8 cellular contexts compared by ENCODE assay signal in genomic region chr1:26787706-26788514, GRCh38. TPM values are rescaled to one million over a fixed set of nuclear protein-coding genes. Genes with fewer than 3 reads are reported as not detected.
DNase-seq lines count a peak whose midpoint lies in the region; ATAC-seq, FAIRE-seq and TF ChIP-seq lines count a peak whose summit lies in the region.

TSS of gene PIGV (plus strand) at chr1:26787950. CDS start at chr1:26790816, 2,866 bp downstream.

- H3K9ac ChIP-seq in keratinocyte (ENCODE audit: control insufficient read depth, extremely low read depth, insufficient read depth, low read length), result peak within 1 kb of the TSS; percentile 94

- FAIRE-seq in keratinocyte (lab: Jason Lieb, UNC), result no peak

- intact Hi-C loops in activated B cell treated with CpG ODN at 0.5 μM for 24 hours (cut with micrococcal nuclease), result loop anchor here (1.0 kb wide), 4 partner anchors 44 to 315 kb away; no protein-coding TSS in a partner anchor

- CTCF ChIA-PET in AG04450 (lab: Charles Lee), result interaction anchor here (0.8 to 8.4 kb wide), 28 partner anchors 8 to 288 kb away, joined by 3 to 424 read pairs (median 6); no protein-coding TSS in a partner anchor
- CTCF ChIA-PET in activated B cell treated with CpG ODN at 0.5 μM for 24 hours (lab: Charles Lee), result interaction anchor here (0.7 to 10.4 kb wide), 28 partner anchors 9 to 288 kb away, joined by 3 to 302 read pairs (median 6); partner anchors contain the start of genes ARID1A and GPN2

- POLR2A ChIA-PET in AG04450 (lab: Yijun Ruan, JAX) (interaction anchor here (0.7 to 3.2 kb wide), 9 partner anchors 9 to 188 kb away, joined by 3 to 17 read pairs (median 5); no protein-coding TSS in a partner anchor), activated B cell treated with CpG ODN at 0.5 μM for 24 hours (lab: Charles Lee) (interaction anchor here (0.6 to 8.7 kb wide), 32 partner anchors 11 to 316 kb away, joined by 3 to 308 read pairs (median 4); partner anchors contain the start of genes ARID1A, GPATCH3, GPN2 and HMGN2)

- H3K4me2 ChIP-seq in keratinocyte (ENCODE audit: control insufficient read depth, extremely low read depth, insufficient read depth, low read depth, low read length), result peak within 1 kb of the TSS; percentile 87

- no peak for DNase-seq in AG04450 (ENCODE audit: low read depth, low spot score)
- DNase-seq in NCI-H226, result peak; percentile 75
- peak; percentile 94 for DNase-seq in activated B cell treated with CpG ODN at 0.5 μM for 24 hours
- DNase-seq in cardiac fibroblast (ENCODE audit: low read depth in 2 of 2), result peak; percentile 86 to 88
- no peak for DNase-seq in keratinocyte (ENCODE audit: low read depth, low spot score)
- peak; percentile 82 to 86 for DNase-seq in stimulated activated CD4-positive, alpha-beta T cell treated with anti-CD3 and anti-CD28 coated beads, Interleukin-15, amount 100 ng/mL, for 1 hour (ENCODE audit: low read depth in 1 of 2, low spot score in 1 of 2)

- H3K27me3 Mint-ChIP-seq in activated B cell treated with CpG ODN at 0.5 μM for 24 hours, result no peaks in the 10 kb centered on the region

- H3K4me1 Mint-ChIP-seq in activated B cell treated with CpG ODN at 0.5 μM for 24 hours, result peaks cover 51% of the 10 kb centered on the region

- H3K27ac ChIP-seq in AG04450 (ENCODE audit: low read depth, low read length), result peak within 1 kb of the TSS; percentile 99
- peak within 1 kb of the TSS; percentile 95 for H3K27ac ChIP-seq in keratinocyte (ENCODE audit: control insufficient read depth, insufficient read depth, low read length)

- TF ChIP-seq CTCF in AG04450 (IDR thresholded peaks at IDR 0.05; ENCODE audit: low read depth, low read length), result 0 out of 2 replicates have a peak, but pooled peaks have one; percentile 7
- no peak for TF ChIP-seq CTCF in activated B cell treated with CpG ODN at 0.5 μM for 24 hours (IDR thresholded peaks at IDR 0.05)
- TF ChIP-seq CTCF in cardiac fibroblast (IDR thresholded peaks at IDR 0.05; ENCODE audit: low read depth, low read length), result no peak
- TF ChIP-seq CTCF in keratinocyte (optimal IDR thresholded peaks at IDR 0.05 in 1 of 3, IDR thresholded peaks at IDR 0.05 in 1 of 3, conservative IDR thresholded peaks at IDR 0.05 in 1 of 3; ENCODE audit: extremely low read depth in 1 of 3, insufficient read depth in 2 of 3, low read length in 3 of 3), result no peak

- peak within 1 kb of the TSS; percentile 100 for H3K27ac Mint-ChIP-seq in activated B cell treated with CpG ODN at 0.5 μM for 24 hours

- H3K27me3 ChIP-seq in AG04450 (ENCODE audit: control insufficient read depth, insufficient read depth, low read length) (no peaks in the 10 kb centered on the region), keratinocyte (ENCODE audit: control insufficient read depth, extremely low read depth, insufficient read depth, low read length) (no peaks in the 10 kb centered on the region)

- peaks cover 28% of the 10 kb centered on the region for H3K4me1 ChIP-seq in keratinocyte (ENCODE audit: control insufficient read depth, extremely low read depth, insufficient read depth, low read length)

- peaks cover 34% of the 10 kb centered on the region for H3K36me3 Mint-ChIP-seq in activated B cell treated with CpG ODN at 0.5 μM for 24 hours (ENCODE audit: low read depth)

- H2AFZ ChIP-seq in keratinocyte (ENCODE audit: control insufficient read depth, low read length), result peak within 1 kb of the TSS; percentile 78

- H3K9me3 ChIP-seq in AG04450 (ENCODE audit: control insufficient read depth, insufficient read depth, low read length), result no peaks in the 10 kb centered on the region
- H3K9me3 ChIP-seq in keratinocyte (ENCODE audit: control insufficient read depth, low read depth, low read length), result no peaks in the 10 kb centered on the region

- peaks cover 4 to 7% of the 10 kb centered on the region in 2 experiments for H3K36me3 ChIP-seq in keratinocyte (ENCODE audit: control insufficient read depth in 2 of 2, extremely low read depth in 1 of 2, insufficient read depth in 2 of 2, low read length in 2 of 2)

- H3K4me3 ChIP-seq in AG04450 (ENCODE audit: low read depth, low read length) (peak within 1 kb of the TSS; percentile 82), cardiac fibroblast (replicated peaks in 1 of 2; ENCODE audit: low read depth in 2 of 2, low read length in 2 of 2) (peak within 1 kb of the TSS; percentile 68 to 70), keratinocyte (ENCODE audit: control insufficient read depth in 2 of 3, extremely low read depth in 1 of 3, insufficient read depth in 2 of 3, low read depth in 1 of 3, low read length in 3 of 3) (peak within 1 kb of the TSS; percentile 67 to 85 (median 81))

- H4K20me1 ChIP-seq in keratinocyte (ENCODE audit: control insufficient read depth, extremely low read depth, insufficient read depth, low read length), result no peaks in the 10 kb centered on the region

- ATAC-seq in GM18873 (IDR thresholded peaks at IDR 0.05; ENCODE audit: low FRiP score, unreplicated experiment) (peak; percentile 58), HG03135 (IDR thresholded peaks at IDR 0.05; ENCODE audit: unreplicated experiment) (peak; percentile 66), activated B cell treated with CpG ODN at 0.5 μM for 24 hours (ENCODE audit: low read depth) (peak; percentile 70)

- dilution Hi-C loops in keratinocyte (cut with MboI; ENCODE audit: extremely low pct_ligation_motif_present, low sequenced_read_pairs), result no loop called here

- peak within 1 kb of the TSS; percentile 98 for H3K4me3 Mint-ChIP-seq in activated B cell treated with CpG ODN at 0.5 μM for 24 hours

- H3K9me1 ChIP-seq in keratinocyte (ENCODE audit: control insufficient read depth, extremely low read depth, insufficient read depth, low read length), result no peaks in the 10 kb centered on the region

- H3K9me3 Mint-ChIP-seq in activated B cell treated with CpG ODN at 0.5 μM for 24 hours, result no peaks in the 10 kb centered on the region

- peaks cover 1% of the 10 kb centered on the region for H3K79me2 ChIP-seq in keratinocyte (ENCODE audit: control insufficient read depth, insufficient read depth, low read length)

RNA-seq across cellular contexts. Expression of gene PIGV, which starts in this region (rescaled TPM):
- polyA plus RNA-seq in AG04450 (2011; rRNA removed) (16.1 and 17.8 TPM in 2 replicates), keratinocyte (14.2 to 21.1 TPM (median 15.9 TPM) in 3 replicates)
- polyA minus RNA-seq in AG04450 (2011; rRNA and poly(A)+ RNA removed), result 22.2 and 26.5 TPM in 2 replicates
- total RNA-seq in activated B cell treated with CpG ODN at 0.5 μM for 24 hours, result 29.6 and 35.4 TPM in 2 replicates
- 3.2 TPM for polyA plus RNA-seq in keratinocyte (2011; ENCODE audit: low read depth)
- polyA plus RNA-seq in keratinocyte (2011; cell fraction: cytosol; rRNA removed), result 11.7 and 14.0 TPM in 2 replicates
- polyA plus RNA-seq in keratinocyte (2011; cell fraction: nucleus; rRNA removed), result 26.1 and 26.9 TPM in 2 replicates
- polyA plus RNA-seq in keratinocyte (2012; ENCODE audit: low replicate concordance), result 10.6 and 11.1 TPM in 2 replicates
- polyA minus RNA-seq in keratinocyte, result 11.2 to 39.6 TPM (median 25.5 TPM) in 3 replicates
- 12.5 TPM for polyA minus RNA-seq in keratinocyte (2011; cell fraction: cytosol; rRNA and poly(A)+ RNA removed)
- polyA minus RNA-seq in keratinocyte (2011; cell fraction: nucleus; rRNA and poly(A)+ RNA removed), result 16.5 and 25.7 TPM in 2 replicates

Comparison
In these comparisons a context has a peak if more than half of its experiments do, and no peak if none do; other contexts are left out.
1. DNase-seq: peak in NCI-H226 (single experiment), activated B cell treated with CpG ODN at 0.5 μM for 24 hours (single experiment), cardiac fibroblast (2 of 2) and stimulated activated CD4-positive, alpha-beta T cell treated with anti-CD3 and anti-CD28 coated beads, Interleukin-15, amount 100 ng/mL, for 1 hour (2 of 2); none in AG04450 (single experiment) and keratinocyte (single experiment).
2. Peak in every context shown above with its lines, with median percentiles within 50 percentile points of each other: H3K4me3 ChIP-seq and ATAC-seq.